ENCODE assay signal across 2 cellular contexts in the genomic region with DNA sequence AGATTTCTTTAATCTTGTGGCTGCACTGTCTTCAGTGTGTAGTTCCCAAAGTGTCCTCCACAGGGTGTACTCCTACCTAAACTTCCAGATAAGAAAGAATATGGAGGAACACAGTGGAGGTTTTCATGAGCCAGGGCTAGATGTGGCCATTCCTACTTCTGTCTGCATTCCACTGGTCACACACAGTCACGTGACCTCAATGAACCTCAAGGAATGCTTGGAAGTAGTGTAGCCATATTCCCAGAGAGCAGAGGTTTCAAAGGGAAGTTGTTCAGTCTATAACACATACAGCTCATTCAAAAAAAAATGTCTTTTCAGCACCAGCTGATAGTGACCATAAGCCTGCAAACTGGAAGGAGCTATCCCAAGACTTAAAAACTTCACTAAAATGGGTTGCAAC.
TF ChIP-seq lines count a peak whose summit lies in the region.

No MANE protein-coding gene starts in this region.

TF ChIP-seq in A549, 52 proteins besides CTCF, POLR2A, EP300 and RAD21 (continued from another document):
- TF ChIP-seq, protein P1, sequence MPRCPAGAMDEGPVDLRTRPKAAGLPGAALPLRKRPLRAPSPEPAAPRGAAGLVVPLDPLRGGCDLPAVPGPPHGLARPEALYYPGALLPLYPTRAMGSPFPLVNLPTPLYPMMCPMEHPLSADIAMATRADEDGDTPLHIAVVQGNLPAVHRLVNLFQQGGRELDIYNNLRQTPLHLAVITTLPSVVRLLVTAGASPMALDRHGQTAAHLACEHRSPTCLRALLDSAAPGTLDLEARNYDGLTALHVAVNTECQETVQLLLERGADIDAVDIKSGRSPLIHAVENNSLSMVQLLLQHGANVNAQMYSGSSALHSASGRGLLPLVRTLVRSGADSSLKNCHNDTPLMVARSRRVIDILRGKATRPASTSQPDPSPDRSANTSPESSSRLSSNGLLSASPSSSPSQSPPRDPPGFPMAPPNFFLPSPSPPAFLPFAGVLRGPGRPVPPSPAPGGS (IDR thresholded peaks at IDR 0.05) = no peak
- TF ChIP-seq PHF8 (IDR thresholded peaks at IDR 0.05; ENCODE audit: borderline replicate concordance, low read depth) (no peak), RFX5 (IDR thresholded peaks at IDR 0.05) (no peak), HOXA7 (CRISPR knock-in tag; IDR thresholded peaks at IDR 0.05) (no peak), NFE2L2 (conservative IDR thresholded peaks at IDR 0.05; ENCODE audit: low read length) (no peak), JUN (IDR thresholded peaks at IDR 0.05) (no peak), CEBPB (IDR thresholded peaks at IDR 0.05) (no peak), HDAC2 (IDR thresholded peaks at IDR 0.05) (no peak), KDM1A (IDR thresholded peaks at IDR 0.05; ENCODE audit: low read depth) (no peak), TFCP2L1 (CRISPR knock-in tag; IDR thresholded peaks at IDR 0.05) (no peak), ZC3H11A (IDR thresholded peaks at IDR 0.05) (no peak), MAZ (IDR thresholded peaks at IDR 0.05; ENCODE audit: borderline replicate concordance, low read depth, low read length) (no peak)
- TF ChIP-seq, protein P2, sequence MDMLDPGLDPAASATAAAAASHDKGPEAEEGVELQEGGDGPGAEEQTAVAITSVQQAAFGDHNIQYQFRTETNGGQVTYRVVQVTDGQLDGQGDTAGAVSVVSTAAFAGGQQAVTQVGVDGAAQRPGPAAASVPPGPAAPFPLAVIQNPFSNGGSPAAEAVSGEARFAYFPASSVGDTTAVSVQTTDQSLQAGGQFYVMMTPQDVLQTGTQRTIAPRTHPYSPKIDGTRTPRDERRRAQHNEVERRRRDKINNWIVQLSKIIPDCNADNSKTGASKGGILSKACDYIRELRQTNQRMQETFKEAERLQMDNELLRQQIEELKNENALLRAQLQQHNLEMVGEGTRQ (IDR thresholded peaks at IDR 0.05) = no peak
- TF ChIP-seq, protein P3, sequence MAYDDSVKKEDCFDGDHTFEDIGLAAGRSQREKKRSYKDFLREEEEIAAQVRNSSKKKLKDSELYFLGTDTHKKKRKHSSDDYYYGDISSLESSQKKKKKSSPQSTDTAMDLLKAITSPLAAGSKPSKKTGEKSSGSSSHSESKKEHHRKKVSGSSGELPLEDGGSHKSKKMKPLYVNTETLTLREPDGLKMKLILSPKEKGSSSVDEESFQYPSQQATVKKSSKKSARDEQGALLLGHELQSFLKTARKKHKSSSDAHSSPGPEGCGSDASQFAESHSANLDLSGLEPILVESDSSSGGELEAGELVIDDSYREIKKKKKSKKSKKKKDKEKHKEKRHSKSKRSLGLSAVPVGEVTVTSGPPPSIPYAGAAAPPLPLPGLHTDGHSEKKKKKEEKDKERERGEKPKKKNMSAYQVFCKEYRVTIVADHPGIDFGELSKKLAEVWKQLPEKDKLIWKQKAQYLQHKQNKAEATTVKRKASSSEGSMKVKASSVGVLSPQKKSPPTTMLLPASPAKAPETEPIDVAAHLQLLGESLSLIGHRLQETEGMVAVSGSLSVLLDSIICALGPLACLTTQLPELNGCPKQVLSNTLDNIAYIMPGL (CRISPR knock-in tag; IDR thresholded peaks at IDR 0.05; ENCODE audit: borderline replicate concordance) = no peak

TF ChIP-seq in K562, 482 proteins besides CTCF, POLR2A, EP300 and RAD21 (continued from another document):
- TF ChIP-seq, protein P4, sequence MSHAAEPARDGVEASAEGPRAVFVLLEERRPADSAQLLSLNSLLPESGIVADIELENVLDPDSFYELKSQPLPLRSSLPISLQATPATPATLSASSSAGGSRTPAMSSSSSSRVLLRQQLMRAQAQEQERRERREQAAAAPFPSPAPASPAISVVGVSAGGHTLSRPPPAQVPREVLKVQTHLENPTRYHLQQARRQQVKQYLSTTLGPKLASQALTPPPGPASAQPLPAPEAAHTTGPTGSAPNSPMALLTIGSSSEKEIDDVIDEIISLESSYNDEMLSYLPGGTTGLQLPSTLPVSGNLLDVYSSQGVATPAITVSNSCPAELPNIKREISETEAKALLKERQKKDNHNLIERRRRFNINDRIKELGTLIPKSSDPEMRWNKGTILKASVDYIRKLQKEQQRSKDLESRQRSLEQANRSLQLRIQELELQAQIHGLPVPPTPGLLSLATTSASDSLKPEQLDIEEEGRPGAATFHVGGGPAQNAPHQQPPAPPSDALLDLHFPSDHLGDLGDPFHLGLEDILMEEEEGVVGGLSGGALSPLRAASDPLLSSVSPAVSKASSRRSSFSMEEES (CRISPR knock-in tag; IDR thresholded peaks at IDR 0.05) = peak; percentile 83
- no peak for TF ChIP-seq NCOR1 (IDR thresholded peaks at IDR 0.05)
- TF ChIP-seq ZNF75A (CRISPR knock-in tag; IDR thresholded peaks at IDR 0.05) = no peak
- no peak for TF ChIP-seq COPS2 (conservative IDR thresholded peaks at IDR 0.05)
- TF ChIP-seq, protein P2 (CRISPR knock-in tag; IDR thresholded peaks at IDR 0.05) = peak; percentile 21; the same call in 1 of the 2 replicates
- no peak for TF ChIP-seq RFX1 (IDR thresholded peaks at IDR 0.05)
- no peak for TF ChIP-seq PML (IDR thresholded peaks at IDR 0.05; ENCODE audit: low read length)
- peak; percentile 53; the same call in 1 of the 2 replicates for TF ChIP-seq RAD51 (IDR thresholded peaks at IDR 0.05; ENCODE audit: borderline replicate concordance, low read depth)
- TF ChIP-seq, protein P5, sequence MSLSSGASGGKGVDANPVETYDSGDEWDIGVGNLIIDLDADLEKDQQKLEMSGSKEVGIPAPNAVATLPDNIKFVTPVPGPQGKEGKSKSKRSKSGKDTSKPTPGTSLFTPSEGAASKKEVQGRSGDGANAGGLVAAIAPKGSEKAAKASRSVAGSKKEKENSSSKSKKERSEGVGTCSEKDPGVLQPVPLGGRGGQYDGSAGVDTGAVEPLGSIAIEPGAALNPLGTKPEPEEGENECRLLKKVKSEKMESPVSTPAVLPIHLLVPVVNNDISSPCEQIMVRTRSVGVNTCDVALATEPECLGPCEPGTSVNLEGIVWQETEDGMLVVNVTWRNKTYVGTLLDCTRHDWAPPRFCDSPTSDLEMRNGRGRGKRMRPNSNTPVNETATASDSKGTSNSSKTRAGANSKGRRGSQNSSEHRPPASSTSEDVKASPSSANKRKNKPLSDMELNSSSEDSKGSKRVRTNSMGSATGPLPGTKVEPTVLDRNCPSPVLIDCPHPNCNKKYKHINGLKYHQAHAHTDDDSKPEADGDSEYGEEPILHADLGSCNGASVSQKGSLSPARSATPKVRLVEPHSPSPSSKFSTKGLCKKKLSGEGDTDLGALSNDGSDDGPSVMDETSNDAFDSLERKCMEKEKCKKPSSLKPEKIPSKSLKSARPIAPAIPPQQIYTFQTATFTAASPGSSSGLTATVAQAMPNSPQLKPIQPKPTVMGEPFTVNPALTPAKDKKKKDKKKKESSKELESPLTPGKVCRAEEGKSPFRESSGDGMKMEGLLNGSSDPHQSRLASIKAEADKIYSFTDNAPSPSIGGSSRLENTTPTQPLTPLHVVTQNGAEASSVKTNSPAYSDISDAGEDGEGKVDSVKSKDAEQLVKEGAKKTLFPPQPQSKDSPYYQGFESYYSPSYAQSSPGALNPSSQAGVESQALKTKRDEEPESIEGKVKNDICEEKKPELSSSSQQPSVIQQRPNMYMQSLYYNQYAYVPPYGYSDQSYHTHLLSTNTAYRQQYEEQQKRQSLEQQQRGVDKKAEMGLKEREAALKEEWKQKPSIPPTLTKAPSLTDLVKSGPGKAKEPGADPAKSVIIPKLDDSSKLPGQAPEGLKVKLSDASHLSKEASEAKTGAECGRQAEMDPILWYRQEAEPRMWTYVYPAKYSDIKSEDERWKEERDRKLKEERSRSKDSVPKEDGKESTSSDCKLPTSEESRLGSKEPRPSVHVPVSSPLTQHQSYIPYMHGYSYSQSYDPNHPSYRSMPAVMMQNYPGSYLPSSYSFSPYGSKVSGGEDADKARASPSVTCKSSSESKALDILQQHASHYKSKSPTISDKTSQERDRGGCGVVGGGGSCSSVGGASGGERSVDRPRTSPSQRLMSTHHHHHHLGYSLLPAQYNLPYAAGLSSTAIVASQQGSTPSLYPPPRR (CRISPR knock-in tag; IDR thresholded peaks at IDR 0.05; ENCODE audit: borderline replicate concordance) = no peak
TF ChIP-seq in K562: peak in this region for 4.
